Comparison of ENCODE assay signal across 10 cellular contexts in genomic region chr9:129282308-129283211, GRCh38.
DNase-seq lines count a peak whose midpoint lies in the region; ATAC-seq and TF ChIP-seq lines count a peak whose summit lies in the region.
"Had no signal": no experiment of that assay in that cellular context is flagged by ENCODE, and none has a peak within 500 bp of the region (broad histone marks: within the 10 kb centered on the region; RNA-seq: fewer than 3 reads in every experiment).

No MANE protein-coding gene starts in this region.

- no peaks in the 10 kb centered on the region for H3K27me3 ChIP-seq in gastrocnemius medialis

- no peaks in the 10 kb centered on the region for H3K9me3 ChIP-seq in gastrocnemius medialis

- no peak for TF ChIP-seq RAD21 in Ishikawa (IDR thresholded peaks at IDR 0.05; ENCODE audit: low read depth)

- TF ChIP-seq CTCF in brain (conservative IDR thresholded peaks at IDR 0.05), result no peak
- no peak for TF ChIP-seq CTCF in gastrocnemius medialis (IDR thresholded peaks at IDR 0.05 in 4 of 5, conservative IDR thresholded peaks at IDR 0.05 in 1 of 5)

- no peak for TF ChIP-seq EP300 in Ishikawa (IDR thresholded peaks at IDR 0.05; ENCODE audit: borderline replicate concordance)

- H3K4me3 Mint-ChIP-seq in brain, result peak overlapping the region in 1 of 5 experiments; percentile 7
- no peak overlapping the region for H3K4me3 Mint-ChIP-seq in stimulated activated effector memory CD8-positive, alpha-beta T cell treated with anti-CD3 and anti-CD28 coated beads, Interleukin-12 subunit alpha, Interleukin-12 subunit beta, amount 100 ng/mL, for 72 hours

- peak overlapping the region in 2 of 4 donors; percentile 27 to 28 for H3K27ac ChIP-seq in gastrocnemius medialis

- H3K4me3 ChIP-seq in gastrocnemius medialis, result peak overlapping the region; percentile 30 to 46 (median 35)

- H3K27ac Mint-ChIP-seq in brain, result peak overlapping the region in 3 of 5 experiments; percentile 16 to 69 (median 68)
- H3K27ac Mint-ChIP-seq in stimulated activated effector memory CD8-positive, alpha-beta T cell treated with anti-CD3 and anti-CD28 coated beads, Interleukin-12 subunit alpha, Interleukin-12 subunit beta, amount 100 ng/mL, for 72 hours, result no peak overlapping the region

- DNase-seq in kidney tubule cell (ENCODE audit: low spot score) (peak; percentile 20), gastrocnemius medialis (peak in 1 of 2 donors; percentile 10), NCI-H2107 treated with DMSO at 0.1 percent for 48 hours (lab: John Stamatoyannopoulos, UW; ENCODE audit: unreplicated experiment) (no peak), COLO829 (ENCODE audit: low spot score) (no peak)
- DNase-seq in stimulated activated effector memory CD8-positive, alpha-beta T cell treated with anti-CD3 and anti-CD28 coated beads, Interleukin-12 subunit alpha, Interleukin-12 subunit beta, amount 100 ng/mL, for 72 hours (ENCODE audit: low spot score in 2 of 2), result no peak
- no peak for DNase-seq in stimulated activated CD8-positive, alpha-beta memory T cell treated with anti-CD3 and anti-CD28 coated beads, Interleukin-4, amount 100 ng/mL, for 48 hours
- DNase-seq: activated CD4-positive, alpha-beta T cell treated with anti-CD3 and anti-CD28 coated beads, Interleukin-2, amount 50 U/mL, for 1 hour; kidney glomerular epithelial cell had no signal

- no peaks in the 10 kb centered on the region for H3K36me3 Mint-ChIP-seq in brain
- H3K36me3 Mint-ChIP-seq in stimulated activated effector memory CD8-positive, alpha-beta T cell treated with anti-CD3 and anti-CD28 coated beads, Interleukin-12 subunit alpha, Interleukin-12 subunit beta, amount 100 ng/mL, for 72 hours, result no peaks in the 10 kb centered on the region

- in situ Hi-C loops in gastrocnemius medialis (cut with MboI; ENCODE audit: low sequenced_read_pairs in 4 of 4), result no loop called here

- ATAC-seq in gastrocnemius medialis, result no peak
- no peak for ATAC-seq in stimulated activated effector memory CD8-positive, alpha-beta T cell treated with anti-CD3 and anti-CD28 coated beads, Interleukin-12 subunit alpha, Interleukin-12 subunit beta, amount 100 ng/mL, for 72 hours

- no peaks in the 10 kb centered on the region for H3K36me3 ChIP-seq in gastrocnemius medialis

- TF ChIP-seq POLR2A in gastrocnemius medialis (IDR thresholded peaks at IDR 0.05), result no peak

- H3K4me1 ChIP-seq in gastrocnemius medialis, result no peaks in the 10 kb centered on the region

- peaks cover 0 to 1% (median 0%) of the 10 kb centered on the region in 5 experiments for H3K9me3 Mint-ChIP-seq in brain
- H3K9me3 Mint-ChIP-seq in stimulated activated effector memory CD8-positive, alpha-beta T cell treated with anti-CD3 and anti-CD28 coated beads, Interleukin-12 subunit alpha, Interleukin-12 subunit beta, amount 100 ng/mL, for 72 hours, result no peaks in the 10 kb centered on the region

- intact Hi-C loops in gastrocnemius medialis (cut with DNase I; ENCODE audit: low total_unique reads), result no loop called here

- peaks cover 3% of the 10 kb centered on the region for H3K27me3 Mint-ChIP-seq in brain

- H3K4me1 Mint-ChIP-seq in brain, result peaks cover 25% of the 10 kb centered on the region
- H3K4me1 Mint-ChIP-seq in stimulated activated effector memory CD8-positive, alpha-beta T cell treated with anti-CD3 and anti-CD28 coated beads, Interleukin-12 subunit alpha, Interleukin-12 subunit beta, amount 100 ng/mL, for 72 hours, result no peaks in the 10 kb centered on the region

TF ChIP-seq in Ishikawa, 13 proteins besides CTCF, POLR2A, EP300 and RAD21:
- TF ChIP-seq CEBPB (IDR thresholded peaks at IDR 0.05), result no peak
- peak; percentile 23; the same call in 1 of the 2 replicates for TF ChIP-seq FOXM1 (IDR thresholded peaks at IDR 0.05; ENCODE audit: borderline replicate concordance, low read depth)
